Comparison of ENCODE assay signal across 9 cellular contexts in genomic region chr18:54828290-54828871, GRCh38. TPM values are rescaled to one million over a fixed set of nuclear protein-coding genes. Genes with fewer than 3 reads are reported as not detected.
A peak's percentile ranks its signal among the peaks of the same experiment; 100 is the strongest.
DNase-seq lines count a peak whose midpoint lies in the region; ATAC-seq, FAIRE-seq and TF ChIP-seq lines count a peak whose summit lies in the region.
"Had no signal": no experiment of that assay in that cellular context is flagged by ENCODE, and none has a peak within 500 bp of the region (broad histone marks: within the 10 kb centered on the region; RNA-seq: fewer than 3 reads in every experiment).

Gene RAB27B (plus strand): TSS chr18:54828477. CDS start chr18:54877586, 49,109 bp downstream.

- no peak for TF ChIP-seq POLR2A in spleen (IDR thresholded peaks at IDR 0.05)

- H3K36me3 ChIP-seq in GM06990 (ENCODE audit: control insufficient read depth, insufficient read depth, low read length): no peaks in the 10 kb centered on the region
- H3K36me3 ChIP-seq in bronchial epithelial cell (ENCODE audit: control insufficient read depth, insufficient read depth, low read length): no peaks in the 10 kb centered on the region
- no peaks in the 10 kb centered on the region for H3K36me3 ChIP-seq in spleen

- TF ChIP-seq CTCF in GM06990 (IDR thresholded peaks at IDR 0.05; ENCODE audit: insufficient read depth, low read length, poor library complexity, severe bottlenecking) (no peak), WI38 (IDR thresholded peaks at IDR 0.05; ENCODE audit: low read depth, low read length) (no peak), bronchial epithelial cell (IDR thresholded peaks at IDR 0.05; ENCODE audit: insufficient read depth, low read length, severe bottlenecking) (peak; percentile 1), spleen (IDR thresholded peaks at IDR 0.05 in 8 of 11, conservative IDR thresholded peaks at IDR 0.05 in 3 of 11) (no peak)

- H3K9me3 ChIP-seq in spleen: peaks cover 0 to 9% (median 6%) of the 10 kb centered on the region in 8 donors

- no peak for ATAC-seq in GM21360 (IDR thresholded peaks at IDR 0.05; ENCODE audit: unreplicated experiment)
- no peak for ATAC-seq in GM21576 (IDR thresholded peaks at IDR 0.05; ENCODE audit: unreplicated experiment)

- DNase-seq in GM06990 (ENCODE audit: extremely low read depth, insufficient read length) (peak; percentile 13), NCI-H1417 treated with DMSO at 0.1 percent for 48 hours (lab: John Stamatoyannopoulos, UW) (peak; percentile 37), bronchial epithelial cell (ENCODE audit: low read depth) (peak; percentile 95), islet precursor cell (peak; percentile 96), spleen (peak; percentile 91)

- peaks cover 0 to 21% (median 16%) of the 10 kb centered on the region in 6 donors for H3K4me1 ChIP-seq in spleen

- peak within 1 kb of the TSS in 7 of 8 donors; percentile 15 to 81 (median 55) for H3K27ac ChIP-seq in spleen

- intact Hi-C loops in spleen (cut with DNase I; ENCODE audit: low total_unique reads): no loop called here

- no peaks in the 10 kb centered on the region; the same call in 1 of the 2 replicates for H3K27me3 ChIP-seq in GM06990 (replicated peaks; ENCODE audit: control insufficient read depth, insufficient read depth, low read length)
- no peaks in the 10 kb centered on the region for H3K27me3 ChIP-seq in bronchial epithelial cell (ENCODE audit: control insufficient read depth, insufficient read depth, low read length)
- H3K27me3 ChIP-seq in spleen (replicated peaks in 1 of 7): peaks cover 0 to 17% (median 3%) of the 10 kb centered on the region in 7 donors

- FAIRE-seq in bronchial epithelial cell (lab: Jason Lieb, UNC): peak; percentile 92
- FAIRE-seq: colon had no signal

- WGBS in spleen, 5 donors: 1 to 2% (median 1%) methylated on average over 32 to 35 of the region's 35 CpGs

- no peak within 1 kb of the TSS for H3K4me3 ChIP-seq in GM06990 (replicated peaks; ENCODE audit: low read depth, low read length)
- peak within 1 kb of the TSS; percentile 66 for H3K4me3 ChIP-seq in WI38 (ENCODE audit: low read depth, low read length)
- peak within 1 kb of the TSS; percentile 65 for H3K4me3 ChIP-seq in bronchial epithelial cell (ENCODE audit: low read depth, low read length)
- H3K4me3 ChIP-seq in spleen: peak within 1 kb of the TSS; percentile 32 to 72 (median 40)

RNA-seq across cellular contexts. Expression of gene RAB27B, which starts in this region (rescaled TPM):
- total RNA-seq in bronchial epithelial cell (65.5 and 72.7 TPM in 2 replicates), spleen (1 to 10 TPM; 2.9 to 6.6 (median 3.7) TPM)
- under 1 TPM; 0.26 to 0.54 (median 0.41) TPM for polyA plus RNA-seq in spleen

Comparison
In these comparisons a context has a peak if more than half of its experiments do, and no peak if none do; other contexts are left out.
1. DNase-seq: peak in every context shown above with its lines; median percentile 96 in islet precursor cell; 95 in bronchial epithelial cell; 91 in spleen; 37 in NCI-H1417 treated with DMSO at 0.1 percent for 48 hours; 13 in GM06990.